In genomic region chr7:25353191-25353590, GRCh38 we compare ENCODE assay signal across 18 cellular contexts.
A peak's percentile ranks its signal among the peaks of the same experiment; 100 is the strongest.
DNase-seq lines count a peak whose midpoint lies in the region; ATAC-seq and TF ChIP-seq lines count a peak whose summit lies in the region.
"Had no signal": no experiment of that assay in that cellular context is flagged by ENCODE, and none has a peak within 500 bp of the region (broad histone marks: within the 10 kb centered on the region; RNA-seq: fewer than 3 reads in every experiment).

No MANE protein-coding gene starts in this region.

- H3K9me2 ChIP-seq in SK-N-SH, result no peaks in the 10 kb centered on the region

- no peaks in the 10 kb centered on the region for H3K79me2 ChIP-seq in SK-N-SH (ENCODE audit: insufficient read depth)
- no peaks in the 10 kb centered on the region for H3K79me2 ChIP-seq in OCI-LY3 (ENCODE audit: low read length)
- no peaks in the 10 kb centered on the region for H3K79me2 ChIP-seq in trophoblast cell (ENCODE audit: control insufficient read depth, insufficient read depth, low read length, poor library complexity)

- no peaks in the 10 kb centered on the region for H3K36me3 ChIP-seq in SK-N-SH (replicated peaks in 1 of 2; ENCODE audit: control insufficient read depth in 1 of 2, insufficient read depth in 2 of 2, low read length in 1 of 2)
- no peaks in the 10 kb centered on the region for H3K36me3 ChIP-seq in OCI-LY3 (replicated peaks; ENCODE audit: low read depth, low read length)
- H3K36me3 ChIP-seq in trophoblast cell (ENCODE audit: control insufficient read depth in 1 of 2, insufficient read depth in 2 of 2, low read length in 2 of 2), result no peaks in the 10 kb centered on the region

- H2AFZ ChIP-seq in SK-N-SH (ENCODE audit: low read depth) (no peak overlapping the region), OCI-LY3 (ENCODE audit: low read depth, low read length) (no peak overlapping the region), trophoblast cell (ENCODE audit: insufficient read depth, low read length, poor library complexity) (no peak overlapping the region)

- POLR2A ChIA-PET in SK-N-SH (lab: Yijun Ruan, JAX), result no interaction called here

- peak overlapping the region; percentile 1 for H2BK120ac ChIP-seq in trophoblast cell (ENCODE audit: insufficient read depth, low read length, poor library complexity)

- DNase-seq in SK-N-SH (peak; percentile 23), foreskin melanocyte (peak; percentile 38), trophoblast cell (peak; percentile 56 to 82), epidermal melanocyte (ENCODE audit: insufficient read length, low spot score) (no peak), NCI-H69 (lab: John Stamatoyannopoulos, UW) (no peak)
- DNase-seq: AML-193; CD4-positive, alpha-beta T cell; DMS153; DMS79; HCEC 1CT; IMR-90 had no signal

- H3F3A ChIP-seq in SK-N-SH (replicated peaks; ENCODE audit: insufficient read depth), result no peaks in the 10 kb centered on the region

- H3K4me2 ChIP-seq in SK-N-SH (no peak overlapping the region), OCI-LY3 (ENCODE audit: low read length) (peak overlapping the region; percentile 63), trophoblast cell (ENCODE audit: low read length) (no peak overlapping the region)
- H3K4me2 ChIP-seq: A549 had no signal

- no peak for TF ChIP-seq RAD21 in SK-N-SH (IDR thresholded peaks at IDR 0.05; ENCODE audit: low read length)

- H3K27ac ChIP-seq in SK-N-SH (ENCODE audit: low read depth in 2 of 2, low read length in 1 of 2) (no peak overlapping the region), OCI-LY3 (ENCODE audit: low read length) (no peak overlapping the region; the same call in 1 of the 2 replicates), trophoblast cell (ENCODE audit: low read depth, low read length) (peak overlapping the region; percentile 13)
- H3K27ac ChIP-seq: 22Rv1, A549, C4-2B had no signal

- WGBS in SK-N-SH (ENCODE audit: low lambda C conversion rate), result 36% methylated on average over 2 of the region's 2 CpGs
- WGBS in trophoblast cell (ENCODE audit: extremely low coverage, insufficient coverage, insufficient read length), result no CpG with 5 or more reads among the region's 2 CpGs

- H2BK5ac ChIP-seq in trophoblast cell (ENCODE audit: low read depth, low read length, poor library complexity), result no peak overlapping the region

- H2AK5ac ChIP-seq in trophoblast cell (ENCODE audit: low read length), result no peak overlapping the region

- ATAC-seq in SK-N-SH treated with all-trans-retinoic acid at 6 μM for 48 hours, result no peak
- no peak for ATAC-seq in activated CD4-positive, CD25-positive, alpha-beta regulatory T cell treated with anti-CD3 and anti-CD28 coated beads, Interleukin-2, amount 50 U/mL, for 24 hours
- ATAC-seq: A549, GM12878 had no signal

- no peaks in the 10 kb centered on the region for H4K20me1 ChIP-seq in SK-N-SH (ENCODE audit: insufficient read depth)
- no peaks in the 10 kb centered on the region for H4K20me1 ChIP-seq in OCI-LY3 (ENCODE audit: insufficient read depth, low read length)

- no peak overlapping the region for H3K14ac ChIP-seq in trophoblast cell (ENCODE audit: low read length)

- H3K4ac ChIP-seq in trophoblast cell (ENCODE audit: low read depth, low read length), result no peak overlapping the region

- no peak overlapping the region for H4K91ac ChIP-seq in trophoblast cell (ENCODE audit: low read depth, low read length)

- no peak for TF ChIP-seq EP300 in SK-N-SH (IDR thresholded peaks at IDR 0.05; ENCODE audit: borderline replicate concordance in 1 of 2, low read depth in 1 of 2, low read length in 1 of 2)

- no peak overlapping the region for H4K12ac ChIP-seq in trophoblast cell (ENCODE audit: low read depth, low read length)

- H4K8ac ChIP-seq in trophoblast cell (ENCODE audit: low read depth, low read length), result no peak overlapping the region

- H3K9me3 ChIP-seq in SK-N-SH (no peaks in the 10 kb centered on the region), OCI-LY3 (ENCODE audit: insufficient read depth, low read length) (no peaks in the 10 kb centered on the region), trophoblast cell (ENCODE audit: insufficient read depth, low read depth, low read length) (no peaks in the 10 kb centered on the region)
- H3K9me3 ChIP-seq: A549 had no signal

- H2BK12ac ChIP-seq in trophoblast cell (ENCODE audit: low read length), result no peak overlapping the region

- CTCF ChIA-PET in SK-N-SH (lab: Yijun Ruan, JAX), result interaction anchor here (1.0 kb wide), 1 partner anchor 212 kb away, joined by 3 read pairs; no protein-coding TSS in a partner anchor

- no peak overlapping the region for H3K18ac ChIP-seq in trophoblast cell (ENCODE audit: low read length)

- H3K4me1 ChIP-seq in SK-N-SH (ENCODE audit: control insufficient read depth in 1 of 2, insufficient read depth in 2 of 2, low read depth in 1 of 2, low read length in 1 of 2), result no peaks in the 10 kb centered on the region; a peak in 1 of 4 replicates
- peaks cover 25% of the 10 kb centered on the region for H3K4me1 ChIP-seq in OCI-LY3 (ENCODE audit: low read length)
- peaks cover 4 to 10% of the 10 kb centered on the region in 2 experiments for H3K4me1 ChIP-seq in trophoblast cell (ENCODE audit: control insufficient read depth in 1 of 2, insufficient read depth in 2 of 2, low read length in 2 of 2)
- H3K4me1 ChIP-seq: A549 had no signal

- no peaks in the 10 kb centered on the region for H3K27me3 ChIP-seq in SK-N-SH (ENCODE audit: insufficient read depth)
- H3K27me3 ChIP-seq in OCI-LY3 (ENCODE audit: low read depth, low read length), result no peaks in the 10 kb centered on the region
- H3K27me3 ChIP-seq in trophoblast cell (ENCODE audit: insufficient read depth, low read length), result no peaks in the 10 kb centered on the region

- peaks cover 6% of the 10 kb centered on the region for H3K79me1 ChIP-seq in trophoblast cell (ENCODE audit: low read length)

- H3K23ac ChIP-seq in trophoblast cell (ENCODE audit: low read length), result no peak overlapping the region

- no peak overlapping the region for H3K9ac ChIP-seq in SK-N-SH
- H3K9ac ChIP-seq in OCI-LY3 (ENCODE audit: low read length), result no peak overlapping the region
- no peak overlapping the region for H3K9ac ChIP-seq in trophoblast cell (ENCODE audit: low read length)

- TF ChIP-seq CTCF in SK-N-SH (IDR thresholded peaks at IDR 0.05), result no peak
- no peak for TF ChIP-seq CTCF in OCI-LY3 (IDR thresholded peaks at IDR 0.05; ENCODE audit: low read depth, low read length)

- H3K4me3 ChIP-seq in SK-N-SH (ENCODE audit: low read depth in 2 of 2, low read length in 1 of 2), result no peak overlapping the region
- H3K4me3 ChIP-seq in OCI-LY3 (ENCODE audit: low read length), result no peak overlapping the region
- H3K4me3 ChIP-seq in trophoblast cell (ENCODE audit: low read depth, low read length), result no peak overlapping the region
- H3K4me3 ChIP-seq: A549, GM12878 had no signal

TF ChIP-seq in SK-N-SH, 30 proteins besides CTCF, POLR2A, EP300 and RAD21:
- TF ChIP-seq SMC3 (IDR thresholded peaks at IDR 0.05; ENCODE audit: low read depth, low read length) (no peak), SIN3A (IDR thresholded peaks at IDR 0.05; ENCODE audit: borderline replicate concordance, low read depth, low read length) (no peak)

TF ChIP-seq in SK-N-SH treated with all-trans-retinoic acid at 6 μM for 48 hours, 23 proteins besides CTCF, POLR2A, EP300 and RAD21 (continues in another document):
- TF ChIP-seq SNAI2 (CRISPR knock-in tag; IDR thresholded peaks at IDR 0.05), result no peak
- TF ChIP-seq ESRRG (CRISPR knock-in tag; IDR thresholded peaks at IDR 0.05), result no peak
- no peak for TF ChIP-seq BACH2 (CRISPR knock-in tag; IDR thresholded peaks at IDR 0.05; ENCODE audit: borderline replicate concordance)
- no peak for TF ChIP-seq ZFP30 (CRISPR knock-in tag; IDR thresholded peaks at IDR 0.05)
- TF ChIP-seq TOX (CRISPR knock-in tag; IDR thresholded peaks at IDR 0.05; ENCODE audit: borderline replicate concordance), result no peak
- TF ChIP-seq ARNTL (CRISPR knock-in tag; IDR thresholded peaks at IDR 0.05; ENCODE audit: borderline replicate concordance, low read depth), result no peak
- no peak for TF ChIP-seq ZNF565 (CRISPR knock-in tag; conservative IDR thresholded peaks at IDR 0.05; ENCODE audit: low read depth)
- no peak for TF ChIP-seq OSR1 (CRISPR knock-in tag; IDR thresholded peaks at IDR 0.05)
- no peak for TF ChIP-seq GLIS3 (CRISPR knock-in tag; IDR thresholded peaks at IDR 0.05)
- no peak for TF ChIP-seq RARB (CRISPR knock-in tag; IDR thresholded peaks at IDR 0.05)
- no peak for TF ChIP-seq ZFP3 (CRISPR knock-in tag; IDR thresholded peaks at IDR 0.05)
- TF ChIP-seq ZC3H10 (CRISPR knock-in tag; IDR thresholded peaks at IDR 0.05), result no peak
- no peak for TF ChIP-seq ISL1 (CRISPR knock-in tag; IDR thresholded peaks at IDR 0.05)
- TF ChIP-seq TCF4 (CRISPR knock-in tag; IDR thresholded peaks at IDR 0.05; ENCODE audit: borderline replicate concordance), result no peak
- TF ChIP-seq, protein P1, sequence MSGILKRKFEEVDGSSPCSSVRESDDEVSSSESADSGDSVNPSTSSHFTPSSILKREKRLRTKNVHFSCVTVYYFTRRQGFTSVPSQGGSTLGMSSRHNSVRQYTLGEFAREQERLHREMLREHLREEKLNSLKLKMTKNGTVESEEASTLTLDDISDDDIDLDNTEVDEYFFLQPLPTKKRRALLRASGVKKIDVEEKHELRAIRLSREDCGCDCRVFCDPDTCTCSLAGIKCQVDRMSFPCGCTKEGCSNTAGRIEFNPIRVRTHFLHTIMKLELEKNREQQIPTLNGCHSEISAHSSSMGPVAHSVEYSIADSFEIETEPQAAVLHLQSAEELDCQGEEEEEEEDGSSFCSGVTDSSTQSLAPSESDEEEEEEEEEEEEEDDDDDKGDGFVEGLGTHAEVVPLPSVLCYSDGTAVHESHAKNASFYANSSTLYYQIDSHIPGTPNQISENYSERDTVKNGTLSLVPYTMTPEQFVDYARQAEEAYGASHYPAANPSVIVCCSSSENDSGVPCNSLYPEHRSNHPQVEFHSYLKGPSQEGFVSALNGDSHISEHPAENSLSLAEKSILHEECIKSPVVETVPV (CRISPR knock-in tag; IDR thresholded peaks at IDR 0.05), result no peak
- TF ChIP-seq, protein P2, sequence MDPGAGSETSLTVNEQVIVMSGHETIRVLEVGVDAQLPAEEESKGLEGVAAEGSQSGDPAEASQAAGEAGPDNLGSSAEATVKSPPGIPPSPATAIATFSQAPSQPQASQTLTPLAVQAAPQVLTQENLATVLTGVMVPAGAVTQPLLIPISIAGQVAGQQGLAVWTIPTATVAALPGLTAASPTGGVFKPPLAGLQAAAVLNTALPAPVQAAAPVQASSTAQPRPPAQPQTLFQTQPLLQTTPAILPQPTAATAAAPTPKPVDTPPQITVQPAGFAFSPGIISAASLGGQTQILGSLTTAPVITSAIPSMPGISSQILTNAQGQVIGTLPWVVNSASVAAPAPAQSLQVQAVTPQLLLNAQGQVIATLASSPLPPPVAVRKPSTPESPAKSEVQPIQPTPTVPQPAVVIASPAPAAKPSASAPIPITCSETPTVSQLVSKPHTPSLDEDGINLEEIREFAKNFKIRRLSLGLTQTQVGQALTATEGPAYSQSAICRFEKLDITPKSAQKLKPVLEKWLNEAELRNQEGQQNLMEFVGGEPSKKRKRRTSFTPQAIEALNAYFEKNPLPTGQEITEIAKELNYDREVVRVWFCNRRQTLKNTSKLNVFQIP (CRISPR knock-in tag; IDR thresholded peaks at IDR 0.05; ENCODE audit: borderline replicate concordance, low read depth), result no peak

Comparison
In these comparisons a context has a peak if more than half of its experiments do, and no peak if none do; other contexts are left out.
1. DNase-seq: peak in SK-N-SH (single experiment), foreskin melanocyte (single experiment) and trophoblast cell (2 of 2); none in epidermal melanocyte (single experiment) and NCI-H69 (single experiment).